ENCODE assay signal across 17 cellular contexts in the genomic region with DNA sequence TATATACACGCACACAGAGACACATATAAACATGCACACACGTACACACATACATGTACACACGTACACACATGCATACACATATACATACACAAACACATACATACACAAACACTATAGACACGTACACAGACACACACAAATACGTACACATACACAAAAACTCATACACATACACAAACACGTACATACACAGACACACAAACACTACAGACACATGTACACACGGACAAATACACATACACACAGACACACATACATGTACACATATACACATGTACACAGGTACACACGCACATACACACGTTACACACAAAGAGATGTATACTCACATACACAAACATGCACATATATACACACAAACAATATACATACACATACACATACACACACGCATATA. TPM values are rescaled to one million over a fixed set of nuclear protein-coding genes. Genes with fewer than 3 reads are reported as not detected.
DNase-seq lines count a peak whose midpoint lies in the region; ATAC-seq, FAIRE-seq and TF ChIP-seq lines count a peak whose summit lies in the region.
"Had no signal": no experiment of that assay in that cellular context is flagged by ENCODE, and none has a peak within 500 bp of the region (broad histone marks: within the 10 kb centered on the region; RNA-seq: fewer than 3 reads in every experiment).

No MANE protein-coding gene starts in this region.

- no peaks in the 10 kb centered on the region for H3K36me3 ChIP-seq in bronchial epithelial cell (ENCODE audit: control insufficient read depth, insufficient read depth, low read length)
- H3K36me3 ChIP-seq in osteoblast (ENCODE audit: insufficient read depth, low read length), result no peaks in the 10 kb centered on the region

- FAIRE-seq in bronchial epithelial cell (lab: Jason Lieb, UNC), result peak; percentile 43

- H3K9me3 ChIP-seq in osteoblast (ENCODE audit: low read depth, low read length), result no peaks in the 10 kb centered on the region

- CTCF ChIA-PET in activated naive CD4-positive, alpha-beta T cell treated with anti-CD3 and anti-CD28 coated beads, Interleukin-2, amount 10 ng/mL, durations not matched to agents 7 days and 5 days (lab: Charles Lee), result interaction anchor here (0.8 to 3.4 kb wide), 2 partner anchors 107 to 148 kb away, joined by 4 to 44 read pairs; no protein-coding TSS in a partner anchor
- CTCF ChIA-PET in activated naive CD4-positive, alpha-beta T cell treated with anti-CD3 and anti-CD28 coated beads for 36 hours (lab: Charles Lee), result interaction anchor here (0.7 to 3.0 kb wide), 5 partner anchors 18 to 148 kb away, joined by 3 to 27 read pairs (median 11); no protein-coding TSS in a partner anchor

- no peaks in the 10 kb centered on the region for H3K36me3 Mint-ChIP-seq in activated naive CD4-positive, alpha-beta T cell treated with anti-CD3 and anti-CD28 coated beads, Interleukin-2, amount 10 ng/mL, durations not matched to agents 7 days and 5 days
- no peaks in the 10 kb centered on the region for H3K36me3 Mint-ChIP-seq in activated naive CD4-positive, alpha-beta T cell treated with anti-CD3 and anti-CD28 coated beads for 36 hours (ENCODE audit: low read depth)
- H3K36me3 Mint-ChIP-seq: CD14-positive monocyte; CD8-positive, alpha-beta T cell; IgD-negative memory B cell had no signal

- H3K4me3 ChIP-seq in bronchial epithelial cell (ENCODE audit: low read depth, low read length) (no peak overlapping the region), osteoblast (ENCODE audit: insufficient read depth, low read length) (no peak overlapping the region)

- no peak overlapping the region for H3K4me2 ChIP-seq in osteoblast (ENCODE audit: insufficient read depth, low read length)
- H3K4me2 ChIP-seq: KMS-11 had no signal

- no peak for DNase-seq in activated naive CD4-positive, alpha-beta T cell treated with anti-CD3 and anti-CD28 coated beads, Interleukin-2, amount 10 ng/mL, durations not matched to agents 7 days and 5 days
- DNase-seq in activated naive CD4-positive, alpha-beta T cell treated with anti-CD3 and anti-CD28 coated beads for 36 hours, result no peak
- DNase-seq in RPMI8226 (peak; percentile 1), bronchial epithelial cell (ENCODE audit: low read depth) (no peak), osteoblast (ENCODE audit: insufficient read length, low spot score, missing footprints) (peak; percentile 23), DMS114 treated with DMSO at 0.1 percent for 48 hours (lab: John Stamatoyannopoulos, UW; ENCODE audit: unreplicated experiment) (no peak)
- DNase-seq: CD8-positive, alpha-beta T cell; DMS 273 treated with DMSO at 0.1 percent for 48 hours; DMS79 treated with DMSO at 0.1 percent for 48 hours; GDM1; HCEC 1CT had no signal

- TF ChIP-seq CTCF in bronchial epithelial cell (IDR thresholded peaks at IDR 0.05; ENCODE audit: insufficient read depth, low read length, severe bottlenecking) (no peak), osteoblast (IDR thresholded peaks at IDR 0.05; ENCODE audit: extremely low read depth, low read depth, low read length) (no peak)

- no peak for ATAC-seq in GM18907 (IDR thresholded peaks at IDR 0.05; ENCODE audit: unreplicated experiment)
- no peak for ATAC-seq in HG02763 (IDR thresholded peaks at IDR 0.05; ENCODE audit: unreplicated experiment)
- ATAC-seq: CD8-positive, alpha-beta T cell had no signal

- no peaks in the 10 kb centered on the region for H4K20me1 ChIP-seq in osteoblast (ENCODE audit: insufficient read depth, low read length)

- no peak overlapping the region for H2AFZ ChIP-seq in osteoblast (ENCODE audit: low read length)

- H3K27me3 ChIP-seq in bronchial epithelial cell (ENCODE audit: control insufficient read depth, insufficient read depth, low read length) (no peaks in the 10 kb centered on the region), osteoblast (ENCODE audit: insufficient read depth, low read length) (no peaks in the 10 kb centered on the region)

- intact Hi-C loops in activated naive CD4-positive, alpha-beta T cell treated with anti-CD3 and anti-CD28 coated beads for 36 hours (cut with micrococcal nuclease), result loop anchor here (5.0 kb wide), 1 partner anchor 149 kb away; no protein-coding TSS in a partner anchor

- H3K4me3 Mint-ChIP-seq in activated naive CD4-positive, alpha-beta T cell treated with anti-CD3 and anti-CD28 coated beads, Interleukin-2, amount 10 ng/mL, durations not matched to agents 7 days and 5 days, result no peak overlapping the region
- H3K4me3 Mint-ChIP-seq in activated naive CD4-positive, alpha-beta T cell treated with anti-CD3 and anti-CD28 coated beads for 36 hours, result no peak overlapping the region
- H3K4me3 Mint-ChIP-seq: CD14-positive monocyte; CD8-positive, alpha-beta T cell; IgD-negative memory B cell had no signal

- H3K27me3 Mint-ChIP-seq in activated naive CD4-positive, alpha-beta T cell treated with anti-CD3 and anti-CD28 coated beads, Interleukin-2, amount 10 ng/mL, durations not matched to agents 7 days and 5 days, result peaks cover 13% of the 10 kb centered on the region
- no peaks in the 10 kb centered on the region for H3K27me3 Mint-ChIP-seq in activated naive CD4-positive, alpha-beta T cell treated with anti-CD3 and anti-CD28 coated beads for 36 hours (ENCODE audit: low read depth)
- H3K27me3 Mint-ChIP-seq: IgD-negative memory B cell had no signal

- no peaks in the 10 kb centered on the region for H3K9me3 Mint-ChIP-seq in activated naive CD4-positive, alpha-beta T cell treated with anti-CD3 and anti-CD28 coated beads, Interleukin-2, amount 10 ng/mL, durations not matched to agents 7 days and 5 days
- no peaks in the 10 kb centered on the region for H3K9me3 Mint-ChIP-seq in activated naive CD4-positive, alpha-beta T cell treated with anti-CD3 and anti-CD28 coated beads for 36 hours
- H3K9me3 Mint-ChIP-seq: CD8-positive, alpha-beta T cell; IgD-negative memory B cell had no signal

- no peak overlapping the region for H3K27ac ChIP-seq in osteoblast (ENCODE audit: low read depth, low read length)
- H3K27ac ChIP-seq: 22Rv1, KMS-11 had no signal

- no peaks in the 10 kb centered on the region for H3K4me1 Mint-ChIP-seq in activated naive CD4-positive, alpha-beta T cell treated with anti-CD3 and anti-CD28 coated beads, Interleukin-2, amount 10 ng/mL, durations not matched to agents 7 days and 5 days
- H3K4me1 Mint-ChIP-seq in activated naive CD4-positive, alpha-beta T cell treated with anti-CD3 and anti-CD28 coated beads for 36 hours (ENCODE audit: low read depth), result no peaks in the 10 kb centered on the region

- H3K79me2 ChIP-seq in osteoblast (ENCODE audit: insufficient read depth, low read length), result no peaks in the 10 kb centered on the region

- peak overlapping the region; percentile 6 for H3K27ac Mint-ChIP-seq in activated naive CD4-positive, alpha-beta T cell treated with anti-CD3 and anti-CD28 coated beads, Interleukin-2, amount 10 ng/mL, durations not matched to agents 7 days and 5 days
- H3K27ac Mint-ChIP-seq in activated naive CD4-positive, alpha-beta T cell treated with anti-CD3 and anti-CD28 coated beads for 36 hours, result no peak overlapping the region
- H3K27ac Mint-ChIP-seq: CD8-positive, alpha-beta T cell had no signal

- no peaks in the 10 kb centered on the region for H3K4me1 ChIP-seq in osteoblast (ENCODE audit: insufficient read depth, low read length)

RNA-seq across cellular contexts. Expression of a gene that starts 35.2 kb away (rescaled TPM):
- total RNA-seq in activated naive CD4-positive, alpha-beta T cell treated with anti-CD3 and anti-CD28 coated beads for 36 hours, result 1 to 10 TPM; 2.9 to 5.5 TPM
- total RNA-seq in bronchial epithelial cell (18.2 and 23.7 TPM in 2 replicates), osteoblast (15.9 and 18.6 TPM in 2 replicates)

Comparison
In these comparisons a context has a peak if more than half of its experiments do, and no peak if none do; other contexts are left out.
1. DNase-seq: peak in RPMI8226 (single experiment) and osteoblast (single experiment); none in activated naive CD4-positive, alpha-beta T cell treated with anti-CD3 and anti-CD28 coated beads, Interleukin-2, amount 10 ng/mL, durations not matched to agents 7 days and 5 days (single experiment), activated naive CD4-positive, alpha-beta T cell treated with anti-CD3 and anti-CD28 coated beads for 36 hours (single experiment), bronchial epithelial cell (single experiment) and DMS114 treated with DMSO at 0.1 percent for 48 hours (single experiment).